12 cellular contexts compared by ENCODE assay signal in genomic region chr1:48228156-48228555, GRCh38. TPM values are rescaled to one million over a fixed set of nuclear protein-coding genes. Genes with fewer than 3 reads are reported as not detected.
DNase-seq lines count a peak whose midpoint lies in the region; ATAC-seq and TF ChIP-seq lines count a peak whose summit lies in the region.
"Had no signal": no experiment of that assay in that cellular context is flagged by ENCODE, and none has a peak within 500 bp of the region (broad histone marks: within the 10 kb centered on the region; RNA-seq: fewer than 3 reads in every experiment).

No MANE protein-coding gene starts in this region.

- no peaks in the 10 kb centered on the region for H3K27me3 Mint-ChIP-seq in activated naive CD4-positive, alpha-beta T cell treated with anti-CD3 and anti-CD28 coated beads for 36 hours (ENCODE audit: low read depth)
- H3K27me3 Mint-ChIP-seq: effector memory CD8-positive, alpha-beta T cell had no signal

- no peaks in the 10 kb centered on the region for H3K9me3 Mint-ChIP-seq in activated naive CD4-positive, alpha-beta T cell treated with anti-CD3 and anti-CD28 coated beads for 36 hours
- H3K9me3 Mint-ChIP-seq: effector memory CD8-positive, alpha-beta T cell had no signal

- CTCF ChIA-PET in activated naive CD4-positive, alpha-beta T cell treated with anti-CD3 and anti-CD28 coated beads for 36 hours (lab: Charles Lee) = no interaction called here

- no peak for TF ChIP-seq CTCF in left ventricle myocardium inferior (IDR thresholded peaks at IDR 0.05; ENCODE audit: borderline replicate concordance)

- peak; percentile 47 for ATAC-seq in esophagus mucosa

- H3K27ac ChIP-seq in left ventricle myocardium inferior (replicated peaks) = no peak overlapping the region
- H3K27ac ChIP-seq: thoracic aorta had no signal

- H3K36me3 ChIP-seq in HAP-1 (replicated peaks) = no peaks in the 10 kb centered on the region
- H3K36me3 ChIP-seq in left ventricle myocardium inferior = no peaks in the 10 kb centered on the region
- H3K36me3 ChIP-seq: thoracic aorta had no signal

- H3K4me1 ChIP-seq in HAP-1 = no peaks in the 10 kb centered on the region
- no peaks in the 10 kb centered on the region for H3K4me1 ChIP-seq in left ventricle myocardium inferior

- H3K36me3 Mint-ChIP-seq in activated naive CD4-positive, alpha-beta T cell treated with anti-CD3 and anti-CD28 coated beads for 36 hours (ENCODE audit: low read depth) = no peaks in the 10 kb centered on the region

- H3K4me3 Mint-ChIP-seq in activated naive CD4-positive, alpha-beta T cell treated with anti-CD3 and anti-CD28 coated beads for 36 hours = no peak overlapping the region
- H3K4me3 Mint-ChIP-seq: effector memory CD8-positive, alpha-beta T cell had no signal

- peak; percentile 13 for DNase-seq in activated naive CD4-positive, alpha-beta T cell treated with anti-CD3 and anti-CD28 coated beads for 36 hours
- no peak for DNase-seq in activated naive CD4-positive, alpha-beta T cell treated with anti-CD3 and anti-CD28 coated beads, Interleukin-2, amount 50 U/mL, for 16 hours
- peak; percentile 60 for DNase-seq in NCI-H82 (lab: John Stamatoyannopoulos, UW)
- DNase-seq in renal cortical epithelial cell (ENCODE audit: low read depth) = peak; percentile 7
- DNase-seq in HAP-1 (ENCODE audit: low spot score in 2 of 2) = no peak
- DNase-seq in superior temporal gyrus (ENCODE audit: extremely low spot score) = no peak
- DNase-seq in left ventricle myocardium inferior = no peak
- DNase-seq: NCI-H2029 treated with DMSO at 0.1 percent for 48 hours; stimulated activated CD4-positive, alpha-beta T cell treated with anti-CD3 and anti-CD28 coated beads, Interleukin-4, amount 100 ng/mL, for 24 hours had no signal

- H3K9me3 ChIP-seq in HAP-1 (no peaks in the 10 kb centered on the region), left ventricle myocardium inferior (replicated peaks) (no peaks in the 10 kb centered on the region)
- H3K9me3 ChIP-seq: thoracic aorta had no signal

- no peak overlapping the region for H3K27ac Mint-ChIP-seq in activated naive CD4-positive, alpha-beta T cell treated with anti-CD3 and anti-CD28 coated beads for 36 hours
- H3K27ac Mint-ChIP-seq: effector memory CD8-positive, alpha-beta T cell had no signal

- H3K27me3 ChIP-seq in HAP-1 (ENCODE audit: low read depth) (no peaks in the 10 kb centered on the region), left ventricle myocardium inferior (ENCODE audit: low read depth) (peaks cover 31% of the 10 kb centered on the region)

- no peak overlapping the region for H3K4me3 ChIP-seq in HAP-1
- H3K4me3 ChIP-seq in left ventricle myocardium inferior = no peak overlapping the region
- H3K4me3 ChIP-seq: thoracic aorta had no signal

- in situ Hi-C loops in HAP-1 (cut with MboI; ENCODE audit: low sequenced_read_pairs) = no loop called here

- peaks cover 3% of the 10 kb centered on the region for H3K4me1 Mint-ChIP-seq in activated naive CD4-positive, alpha-beta T cell treated with anti-CD3 and anti-CD28 coated beads for 36 hours (ENCODE audit: low read depth)

- intact Hi-C loops in activated naive CD4-positive, alpha-beta T cell treated with anti-CD3 and anti-CD28 coated beads for 36 hours (cut with micrococcal nuclease) = no loop called here
- intact Hi-C loops in left ventricle myocardium inferior (cut with micrococcal nuclease) = no loop called here

RNA-seq across cellular contexts. Expression of gene SLC5A9, which starts 5.6 kb away (rescaled TPM):
- not detected for total RNA-seq in activated naive CD4-positive, alpha-beta T cell treated with anti-CD3 and anti-CD28 coated beads for 36 hours
- total RNA-seq in esophagus mucosa = not detected
- total RNA-seq in renal cortical epithelial cell = 0.35 and 1.6 TPM in 2 replicates
- total RNA-seq in left ventricle myocardium inferior = 0.36 TPM
- total RNA-seq: thoracic aorta had no signal

Comparison
In these comparisons a context has a peak if more than half of its experiments do, and no peak if none do; other contexts are left out.
1. DNase-seq: peak in activated naive CD4-positive, alpha-beta T cell treated with anti-CD3 and anti-CD28 coated beads for 36 hours (single experiment), NCI-H82 (single experiment) and renal cortical epithelial cell (single experiment); none in activated naive CD4-positive, alpha-beta T cell treated with anti-CD3 and anti-CD28 coated beads, Interleukin-2, amount 50 U/mL, for 16 hours (single experiment), HAP-1 (0 of 2), superior temporal gyrus (single experiment) and left ventricle myocardium inferior (single experiment).